In genomic region chr16:22321340-22322001, GRCh38 we compare ENCODE assay signal across 8 cellular contexts. TPM values are rescaled to one million over a fixed set of nuclear protein-coding genes. Genes with fewer than 3 reads are reported as not detected.
A peak's percentile ranks its signal among the peaks of the same experiment; 100 is the strongest.
DNase-seq lines count a peak whose midpoint lies in the region; ATAC-seq and TF ChIP-seq lines count a peak whose summit lies in the region.

No MANE protein-coding gene starts in this region.

- TF ChIP-seq EP300 in stomach (IDR thresholded peaks at IDR 0.05): no peak

- POLR2A ChIA-PET in Caco-2 (lab: Charles Lee): no interaction called here

- H3K27me3 Mint-ChIP-seq in Caco-2 (ENCODE audit: insufficient read depth, unreplicated experiment) (no peaks in the 10 kb centered on the region), nephron progenitor cell (ENCODE audit: low read depth, poor library complexity) (peaks cover 5% of the 10 kb centered on the region)

- CTCF ChIA-PET in Caco-2 (lab: Charles Lee): interaction anchor here (1.0 kb wide), 2 partner anchors 54 to 343 kb away, joined by 3 to 5 read pairs; partner anchors contain the start of gene CDR2

- H3K79me2 ChIP-seq in OCI-LY3 (ENCODE audit: low read length): peaks cover 13% of the 10 kb centered on the region; the same call in 1 of the 2 replicates

- intact Hi-C loops in Caco-2 (cut with micrococcal nuclease; ENCODE audit: unreplicated experiment): no loop called here
- intact Hi-C loops in esophagus squamous epithelium (cut with DNase I): no loop called here
- intact Hi-C loops in stomach (cut with DNase I; ENCODE audit: low total_unique reads): no loop called here

- TF ChIP-seq CTCF in Caco-2 (IDR thresholded peaks at IDR 0.05; ENCODE audit: insufficient read depth in 1 of 2, low read depth in 1 of 2, low read length in 1 of 2, severe bottlenecking in 1 of 2, unreplicated experiment in 1 of 2): peak; percentile 84 to 87
- peak; percentile 95 for TF ChIP-seq CTCF in OCI-LY3 (IDR thresholded peaks at IDR 0.05; ENCODE audit: low read depth, low read length)
- TF ChIP-seq CTCF in esophagus squamous epithelium (IDR thresholded peaks at IDR 0.05): peak; percentile 74 to 93 (median 89)
- peak; percentile 97 for TF ChIP-seq CTCF in nephron progenitor cell (IDR thresholded peaks at IDR 0.05)
- peak in 5 of 7 experiments; percentile 74 to 95 (median 83) for TF ChIP-seq CTCF in stomach (IDR thresholded peaks at IDR 0.05)

- H2AFZ ChIP-seq in OCI-LY3 (ENCODE audit: low read depth, low read length): no peak overlapping the region

- BruUV-seq in Caco-2 (replicated peaks; lab: Mats Ljungman, UMichigan): no TSS peak

- H3K27me3 ChIP-seq in Caco-2 (replicated peaks; ENCODE audit: control insufficient read depth, insufficient read depth, low read length) (no peaks in the 10 kb centered on the region), OCI-LY3 (ENCODE audit: low read depth, low read length) (no peaks in the 10 kb centered on the region), esophagus squamous epithelium (no peaks in the 10 kb centered on the region), stomach (no peaks in the 10 kb centered on the region)

- H3K9me3 ChIP-seq in Caco-2 (no peaks in the 10 kb centered on the region), OCI-LY3 (ENCODE audit: insufficient read depth, low read length) (no peaks in the 10 kb centered on the region), esophagus squamous epithelium (no peaks in the 10 kb centered on the region), stomach (no peaks in the 10 kb centered on the region)

- no peaks in the 10 kb centered on the region for H3K9me3 Mint-ChIP-seq in Caco-2 (ENCODE audit: unreplicated experiment)
- no peaks in the 10 kb centered on the region for H3K9me3 Mint-ChIP-seq in nephron progenitor cell

- no peak overlapping the region for H3K9ac ChIP-seq in OCI-LY3 (ENCODE audit: low read length)

- TF ChIP-seq POLR2A in esophagus squamous epithelium (IDR thresholded peaks at IDR 0.05): no peak
- TF ChIP-seq POLR2A in stomach (IDR thresholded peaks at IDR 0.05): no peak

- H3K36me3 Mint-ChIP-seq in Caco-2 (ENCODE audit: insufficient read depth, unreplicated experiment) (peaks cover 69% of the 10 kb centered on the region), nephron progenitor cell (ENCODE audit: low read depth) (peaks cover 18% of the 10 kb centered on the region)

- H3K4me1 ChIP-seq in Caco-2: no peaks in the 10 kb centered on the region
- H3K4me1 ChIP-seq in OCI-LY3 (ENCODE audit: low read length): no peaks in the 10 kb centered on the region
- H3K4me1 ChIP-seq in esophagus squamous epithelium: peaks cover 0 to 19% (median 0%) of the 10 kb centered on the region in 3 donors
- peaks cover 0 to 12% (median 5%) of the 10 kb centered on the region in 4 donors for H3K4me1 ChIP-seq in stomach

- 27 to 52% methylated on average over 12 of the region's 16 CpGs for WGBS in esophagus squamous epithelium, 2 donors
- WGBS in stomach, 5 donors: 37 to 51% (median 48%) methylated on average over 15 to 16 of the region's 16 CpGs

- H3K4me2 ChIP-seq in OCI-LY3 (ENCODE audit: low read length): no peak overlapping the region

- peaks cover 6% of the 10 kb centered on the region; the same call in 1 of the 2 replicates for H4K20me1 ChIP-seq in OCI-LY3 (ENCODE audit: insufficient read depth, low read length)

- H3K4me3 ChIP-seq in Caco-2 (ENCODE audit: low read depth, low read length) (no peak overlapping the region), OCI-LY3 (ENCODE audit: low read length) (no peak overlapping the region), esophagus squamous epithelium (no peak overlapping the region), stomach (no peak overlapping the region)

- ATAC-seq in HG02870 (IDR thresholded peaks at IDR 0.05; ENCODE audit: unreplicated experiment): no peak

- H3K36me3 ChIP-seq in Caco-2 (ENCODE audit: control insufficient read depth, insufficient read depth, low read length) (peaks cover 4% of the 10 kb centered on the region; the same call in 1 of the 2 replicates), OCI-LY3 (replicated peaks; ENCODE audit: low read depth, low read length) (peaks cover 34% of the 10 kb centered on the region), esophagus squamous epithelium (peaks cover 37 to 100% (median 50%) of the 10 kb centered on the region in 3 donors), stomach (peaks cover 65 to 100% (median 99%) of the 10 kb centered on the region in 4 donors)

- no peaks in the 10 kb centered on the region for H3K4me1 Mint-ChIP-seq in Caco-2 (ENCODE audit: low read depth, unreplicated experiment)
- peaks cover 6% of the 10 kb centered on the region for H3K4me1 Mint-ChIP-seq in nephron progenitor cell

- no peak overlapping the region for H3K4me3 Mint-ChIP-seq in Caco-2 (ENCODE audit: unreplicated experiment)
- H3K4me3 Mint-ChIP-seq in nephron progenitor cell: no peak overlapping the region

- no peak overlapping the region for H3K27ac Mint-ChIP-seq in Caco-2 (ENCODE audit: unreplicated experiment)
- no peak overlapping the region for H3K27ac Mint-ChIP-seq in nephron progenitor cell

- no peak overlapping the region for H3K27ac ChIP-seq in OCI-LY3 (ENCODE audit: low read length)
- H3K27ac ChIP-seq in esophagus squamous epithelium: peak overlapping the region in 1 of 4 donors; percentile 21
- H3K27ac ChIP-seq in stomach: no peak overlapping the region

- DNase-seq in Caco-2 (peak in 1 of 2 experiments; percentile 52), HuH-7.5 (ENCODE audit: low spot score) (peak; percentile 57), activated T-cell treated with anti-CD3 and anti-CD28 coated beads for 48 hours (ENCODE audit: low read depth) (peak; percentile 56), esophagus squamous epithelium (lab: John Stamatoyannopoulos, UW) (no peak), nephron progenitor cell (peak; percentile 70), stomach (peak; percentile 80)

RNA-seq across cellular contexts. Expression of gene POLR3E, which starts 24.3 kb away (rescaled TPM):
- 68.7 and 70.8 TPM in 2 replicates for total RNA-seq in Caco-2 (2022)
- total RNA-seq in esophagus squamous epithelium: 10 to 100 TPM; 21.5 to 57.2 (median 37.7) TPM
- total RNA-seq in stomach: 10 to 100 TPM; 51.3 to 99.1 (median 76.5) TPM
- 10 to 100 TPM; 13.1 to 19.3 (median 16.2) TPM for polyA plus RNA-seq in stomach

RNA-seq across cellular contexts. Expression of gene CDR2, which starts 52.9 kb away (rescaled TPM):
- total RNA-seq in Caco-2 (2022) (24.3 and 31.0 TPM in 2 replicates), esophagus squamous epithelium (10 to 100 TPM in 1 of 4 donors, 1 to 10 TPM in 3; 6.6 to 21.4 (median 8.7) TPM), stomach (100 to 1,000 TPM in 1 of 5 donors, 10 to 100 TPM in 4; 21.4 to 198 (median 27.7) TPM)
- 10 to 100 TPM in 2 of 3 donors, 1 to 10 TPM in 1; 8.9 to 16.6 (median 15.4) TPM for polyA plus RNA-seq in stomach
